ENCODE assay signal across 1 cellular context in the genomic region with DNA sequence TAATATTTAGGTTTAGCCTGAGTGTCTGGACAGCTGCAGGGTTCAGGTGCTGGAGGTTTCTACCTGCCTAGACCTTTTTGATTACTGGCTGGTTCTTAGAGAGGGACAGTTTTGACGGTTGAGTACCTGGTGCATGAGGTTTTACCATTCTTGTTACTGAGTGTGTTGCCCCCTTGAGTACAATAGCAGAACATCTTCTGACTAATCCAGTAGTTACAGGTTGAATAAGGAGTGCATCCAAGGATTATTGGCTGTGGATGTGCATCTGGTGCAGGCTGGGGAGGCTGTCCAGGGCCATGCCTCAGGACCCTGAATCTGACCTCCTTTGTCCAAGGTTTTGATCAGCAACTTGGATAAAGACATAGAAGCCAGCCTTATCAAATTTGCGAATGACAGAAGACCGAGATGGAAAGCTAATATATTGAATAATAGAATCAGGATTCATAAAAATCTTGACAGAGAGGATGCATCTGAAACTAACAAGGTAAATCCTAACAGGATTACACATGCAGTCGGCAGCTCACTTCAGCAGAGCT.
TF ChIP-seq lines count a peak whose summit lies in the region.

No MANE protein-coding gene starts in this region.

TF ChIP-seq in GM23338, 12 proteins besides CTCF, POLR2A, EP300 and RAD21 (continued from another document):
- TF ChIP-seq POLR2AphosphoS5 (IDR thresholded peaks at IDR 0.05; ENCODE audit: low read depth) (no peak), STAT1 (IDR thresholded peaks at IDR 0.05; ENCODE audit: unreplicated experiment) (no peak), ZNF331 (CRISPR knock-in tag; IDR thresholded peaks at IDR 0.05; ENCODE audit: low read depth) (no peak), JUNB (IDR thresholded peaks at IDR 0.05; ENCODE audit: unreplicated experiment) (no peak), ZNF462 (CRISPR knock-in tag; IDR thresholded peaks at IDR 0.05) (no peak), ETS1 (IDR thresholded peaks at IDR 0.05) (no peak)
